ENCODE assay signal across 9 cellular contexts in the genomic region with DNA sequence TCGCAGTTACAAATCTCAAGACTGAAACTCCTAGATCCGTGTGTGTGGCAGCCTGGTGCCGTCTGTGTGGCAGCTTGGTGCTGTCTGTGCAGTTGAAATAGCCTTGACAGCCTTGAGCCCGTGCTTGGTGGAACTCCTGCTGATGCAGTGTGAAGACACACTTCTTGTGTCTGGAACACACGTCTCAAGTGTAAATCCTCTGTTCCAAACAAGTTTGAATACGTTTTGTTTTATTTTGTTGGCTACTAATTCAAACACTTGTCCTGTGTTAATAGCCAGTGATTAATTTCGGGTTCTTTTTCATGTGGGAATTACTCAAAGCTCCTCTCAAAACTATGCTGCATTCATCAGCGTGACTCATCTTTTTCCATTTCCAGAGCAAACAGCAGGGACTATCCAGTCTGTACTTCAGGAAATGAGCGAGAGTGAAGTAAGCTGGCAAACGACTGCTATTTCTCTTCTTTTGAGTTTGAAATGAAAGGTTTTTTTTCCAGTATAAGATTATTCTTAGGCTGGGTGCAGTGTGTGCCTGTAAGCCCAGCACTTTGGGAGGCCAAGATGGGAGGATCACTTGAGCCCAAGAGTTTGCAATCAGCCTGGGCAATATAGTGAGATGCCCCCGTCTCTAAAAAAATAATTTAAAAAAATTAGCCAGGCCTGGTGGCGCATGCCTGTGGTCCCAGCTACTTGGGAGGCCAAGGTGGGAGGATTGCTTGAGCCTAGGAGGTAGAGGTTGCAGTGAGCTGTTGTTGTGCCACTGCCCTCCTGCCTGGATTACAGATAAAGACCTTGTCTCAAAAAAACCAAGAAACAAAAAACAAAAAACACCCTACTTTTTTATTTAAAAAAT.
A peak's percentile ranks its signal among the peaks of the same experiment; 100 is the strongest.
DNase-seq lines count a peak whose midpoint lies in the region; ATAC-seq and TF ChIP-seq lines count a peak whose summit lies in the region.
"Had no signal": no experiment of that assay in that cellular context is flagged by ENCODE, and none has a peak within 500 bp of the region (broad histone marks: within the 10 kb centered on the region; RNA-seq: fewer than 3 reads in every experiment).

No MANE protein-coding gene starts in this region.

- H3K27ac ChIP-seq in AG04450 (ENCODE audit: low read depth, low read length) (peak overlapping the region; percentile 63), brain microvascular endothelial cell (peak overlapping the region; percentile 74)

- H3K9me3 ChIP-seq in AG04450 (ENCODE audit: control insufficient read depth, insufficient read depth, low read length) = no peaks in the 10 kb centered on the region; the same call in 1 of the 2 replicates

- no peak for ATAC-seq in HG03108 (IDR thresholded peaks at IDR 0.05; ENCODE audit: unreplicated experiment)
- no peak for ATAC-seq in GM18520 (IDR thresholded peaks at IDR 0.05; ENCODE audit: unreplicated experiment)
- ATAC-seq in HG02642 (IDR thresholded peaks at IDR 0.05; ENCODE audit: poor library complexity, unreplicated experiment) = no peak

- H3K4me3 ChIP-seq in AG04450 (ENCODE audit: low read depth, low read length) (no peak overlapping the region), HFF-Myc (replicated peaks; ENCODE audit: low read depth, low read length) (no peak overlapping the region), brain microvascular endothelial cell (ENCODE audit: low read depth, low read length) (no peak overlapping the region)
- H3K4me3 ChIP-seq: tibial nerve had no signal

- no peaks in the 10 kb centered on the region for H3K36me3 ChIP-seq in brain microvascular endothelial cell (replicated peaks)
- H3K36me3 ChIP-seq: tibial nerve had no signal

- CTCF ChIA-PET in AG04450 (lab: Charles Lee) = interaction anchor here (0.6 to 0.7 kb wide), 3 partner anchors 8 to 342 kb away, joined by 3 to 5 read pairs (median 4); no protein-coding TSS in a partner anchor

- in situ Hi-C loops in brain microvascular endothelial cell (cut with HindIII; ENCODE audit: low pct_ligation_motif_present, low sequenced_read_pairs) = no loop called here

- TF ChIP-seq CTCF in AG04450 (IDR thresholded peaks at IDR 0.05; ENCODE audit: low read depth, low read length) = no peak
- no peak for TF ChIP-seq CTCF in HFF-Myc (IDR thresholded peaks at IDR 0.05; ENCODE audit: low read depth, low read length, missing control alignments)
- peak; percentile 3 for TF ChIP-seq CTCF in brain microvascular endothelial cell (IDR thresholded peaks at IDR 0.05; ENCODE audit: low read depth, low read length, missing control alignments)

- DNase-seq in AG04450 (ENCODE audit: low read depth, low spot score) (peak; percentile 79), HFF-Myc (ENCODE audit: extremely low read depth, low read depth) (peak; percentile 81), brain microvascular endothelial cell (peak; percentile 91), medulla oblongata (ENCODE audit: extremely low spot score) (peak; percentile 15)
- no peak for DNase-seq in activated CD8-positive, alpha-beta memory T cell treated with anti-CD3 and anti-CD28 coated beads for 24 hours

- POLR2A ChIA-PET in AG04450 (lab: Yijun Ruan, JAX) = interaction anchor here (0.7 to 1.0 kb wide), 3 partner anchors 86 to 293 kb away, joined by 3 read pairs; no protein-coding TSS in a partner anchor

- H3K27me3 ChIP-seq in AG04450 (ENCODE audit: control insufficient read depth, insufficient read depth, low read length) (peaks cover 15% of the 10 kb centered on the region), brain microvascular endothelial cell (replicated peaks) (no peaks in the 10 kb centered on the region)
- H3K27me3 ChIP-seq: tibial nerve had no signal
